In genomic region chr16:84672276-84673202, GRCh38 we compare ENCODE assay signal across 8 cellular contexts. TPM values are rescaled to one million over a fixed set of nuclear protein-coding genes. Genes with fewer than 3 reads are reported as not detected.
DNase-seq lines count a peak whose midpoint lies in the region; ATAC-seq, FAIRE-seq and TF ChIP-seq lines count a peak whose summit lies in the region.

No MANE protein-coding gene starts in this region.

- H3K4me3 ChIP-seq in keratinocyte (ENCODE audit: control insufficient read depth in 2 of 3, extremely low read depth in 1 of 3, insufficient read depth in 2 of 3, low read depth in 1 of 3, low read length in 3 of 3), result no peak overlapping the region

- DNase-seq in AG09319 (ENCODE audit: extremely low read depth, low read depth), result peak; percentile 37
- peak; percentile 35 for DNase-seq in NCI-H1105 (lab: John Stamatoyannopoulos, UW)
- peak; percentile 65 to 78 (median 72) for DNase-seq in activated CD4-positive, CD25-positive, alpha-beta regulatory T cell (lab: John Stamatoyannopoulos, UW)
- DNase-seq in T47D (ENCODE audit: low read depth in 1 of 2, low spot score in 1 of 2), result peak; percentile 84 to 88
- no peak for DNase-seq in keratinocyte (ENCODE audit: low read depth, low spot score)
- DNase-seq in stimulated activated CD4-positive, alpha-beta T cell treated with anti-CD3 and anti-CD28 coated beads, Interleukin-2, amount 100 ng/mL, for 24 hours, result peak; percentile 89

- H3K27me3 ChIP-seq in keratinocyte (ENCODE audit: control insufficient read depth, extremely low read depth, insufficient read depth, low read length), result no peaks in the 10 kb centered on the region

- no peaks in the 10 kb centered on the region for H3K9me1 ChIP-seq in keratinocyte (ENCODE audit: control insufficient read depth, extremely low read depth, insufficient read depth, low read length)

- H2AFZ ChIP-seq in keratinocyte (ENCODE audit: control insufficient read depth, low read length), result no peak overlapping the region

- H3K36me3 ChIP-seq in keratinocyte (ENCODE audit: control insufficient read depth in 2 of 2, extremely low read depth in 1 of 2, insufficient read depth in 2 of 2, low read length in 2 of 2), result peaks cover 0 to 4% of the 10 kb centered on the region in 2 experiments

- H4K20me1 ChIP-seq in keratinocyte (ENCODE audit: control insufficient read depth, extremely low read depth, insufficient read depth, low read length), result no peaks in the 10 kb centered on the region

- peak; percentile 68 for ATAC-seq in GM19395 (IDR thresholded peaks at IDR 0.05; ENCODE audit: unreplicated experiment)
- ATAC-seq in HG03095 (IDR thresholded peaks at IDR 0.05; ENCODE audit: unreplicated experiment), result no peak

- no peaks in the 10 kb centered on the region for H3K9me3 ChIP-seq in keratinocyte (ENCODE audit: control insufficient read depth, low read depth, low read length)

- dilution Hi-C loops in keratinocyte (cut with MboI; ENCODE audit: extremely low pct_ligation_motif_present, low sequenced_read_pairs), result no loop called here

- in situ Hi-C loops in T47D (cut with HindIII; ENCODE audit: low pct_unique_long_range_greater_than_20kb, low sequenced_read_pairs), result no loop called here

- peak; percentile 43 for FAIRE-seq in keratinocyte (lab: Jason Lieb, UNC)

- no peak overlapping the region for H3K4me2 ChIP-seq in keratinocyte (ENCODE audit: control insufficient read depth, extremely low read depth, insufficient read depth, low read depth, low read length)

- H3K9ac ChIP-seq in keratinocyte (ENCODE audit: control insufficient read depth, extremely low read depth, insufficient read depth, low read length), result no peak overlapping the region

- TF ChIP-seq CTCF in AG09319 (IDR thresholded peaks at IDR 0.05; ENCODE audit: low read depth, low read length) (peak; percentile 94), keratinocyte (optimal IDR thresholded peaks at IDR 0.05 in 1 of 3, IDR thresholded peaks at IDR 0.05 in 1 of 3, conservative IDR thresholded peaks at IDR 0.05 in 1 of 3; ENCODE audit: extremely low read depth in 1 of 3, insufficient read depth in 2 of 3, low read length in 3 of 3) (peak; percentile 89 to 92 (median 91))

- peaks cover 3% of the 10 kb centered on the region for H3K4me1 ChIP-seq in keratinocyte (ENCODE audit: control insufficient read depth, extremely low read depth, insufficient read depth, low read length)

- no peaks in the 10 kb centered on the region for H3K79me2 ChIP-seq in keratinocyte (ENCODE audit: control insufficient read depth, insufficient read depth, low read length)

- H3K27ac ChIP-seq in keratinocyte (ENCODE audit: control insufficient read depth, insufficient read depth, low read length), result no peak overlapping the region

RNA-seq across cellular contexts. Expression of gene KLHL36, which starts 24.2 kb away (rescaled TPM):
- polyA plus RNA-seq in keratinocyte, result 27.5 to 36.8 TPM (median 35.6 TPM) in 3 replicates
- 16.3 TPM for polyA plus RNA-seq in keratinocyte (2011; ENCODE audit: low read depth)
- polyA plus RNA-seq in keratinocyte (2011; cell fraction: cytosol; rRNA removed), result 21.7 and 34.5 TPM in 2 replicates
- polyA plus RNA-seq in keratinocyte (2011; cell fraction: nucleus; rRNA removed), result 69.7 and 73.8 TPM in 2 replicates
- 25.8 and 35.8 TPM in 2 replicates for polyA plus RNA-seq in keratinocyte (2012; ENCODE audit: low replicate concordance)
- 43.4 to 52.8 TPM (median 49.9 TPM) in 3 replicates for polyA minus RNA-seq in keratinocyte
- polyA minus RNA-seq in keratinocyte (2011; cell fraction: cytosol; rRNA and poly(A)+ RNA removed), result 85.8 TPM
- polyA minus RNA-seq in keratinocyte (2011; cell fraction: nucleus; rRNA and poly(A)+ RNA removed), result 72.9 and 83.9 TPM in 2 replicates

RNA-seq across cellular contexts. Expression of gene USP10, which starts 27.3 kb away (rescaled TPM):
- polyA plus RNA-seq in keratinocyte, result 75.4 to 92.0 TPM (median 79.3 TPM) in 3 replicates
- polyA plus RNA-seq in keratinocyte (2011; ENCODE audit: low read depth), result 39.3 TPM
- polyA plus RNA-seq in keratinocyte (2011; cell fraction: cytosol; rRNA removed), result 58.0 and 63.5 TPM in 2 replicates
- 76.7 and 89.7 TPM in 2 replicates for polyA plus RNA-seq in keratinocyte (2011; cell fraction: nucleus; rRNA removed)
- polyA plus RNA-seq in keratinocyte (2012; ENCODE audit: low replicate concordance), result 47.6 and 78.5 TPM in 2 replicates
- polyA minus RNA-seq in keratinocyte, result 213 to 474 TPM (median 267 TPM) in 3 replicates
- polyA minus RNA-seq in keratinocyte (2011; cell fraction: cytosol; rRNA and poly(A)+ RNA removed), result 76.7 TPM
- polyA minus RNA-seq in keratinocyte (2011; cell fraction: nucleus; rRNA and poly(A)+ RNA removed), result 61.2 and 107 TPM in 2 replicates

RNA-seq across cellular contexts. Expression of gene COTL1, which starts 54.7 kb away (rescaled TPM):
- 60.2 to 197 TPM (median 116 TPM) in 3 replicates for polyA plus RNA-seq in keratinocyte
- polyA plus RNA-seq in keratinocyte (2011; ENCODE audit: low read depth), result 24.3 TPM
- 135 and 202 TPM in 2 replicates for polyA plus RNA-seq in keratinocyte (2011; cell fraction: cytosol; rRNA removed)
- 40.2 and 49.9 TPM in 2 replicates for polyA plus RNA-seq in keratinocyte (2011; cell fraction: nucleus; rRNA removed)
- 47.5 and 313 TPM in 2 replicates for polyA plus RNA-seq in keratinocyte (2012; ENCODE audit: low replicate concordance)
- 66.0 to 188 TPM (median 80.8 TPM) in 3 replicates for polyA minus RNA-seq in keratinocyte
- polyA minus RNA-seq in keratinocyte (2011; cell fraction: cytosol; rRNA and poly(A)+ RNA removed), result 85.4 TPM
- 16.2 and 21.6 TPM in 2 replicates for polyA minus RNA-seq in keratinocyte (2011; cell fraction: nucleus; rRNA and poly(A)+ RNA removed)
